In the genomic region with DNA sequence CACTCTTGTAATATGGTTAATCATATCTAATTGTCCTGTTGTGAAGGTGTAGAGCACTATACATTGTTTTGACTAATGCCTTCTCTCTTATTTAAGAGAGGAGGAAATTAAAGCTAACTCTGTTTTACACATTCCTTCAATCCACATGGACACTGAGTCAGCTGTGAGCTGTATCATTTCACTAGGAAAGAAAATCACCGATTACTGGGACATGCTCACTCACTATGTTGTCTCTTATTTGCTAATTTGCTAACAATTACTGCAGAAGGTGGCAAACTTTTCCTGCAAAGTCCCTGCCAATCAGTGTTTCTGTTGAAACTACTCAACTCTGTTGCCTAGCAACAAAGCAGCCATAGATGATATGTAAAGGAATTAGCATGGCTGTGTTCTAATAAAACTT, we compare ENCODE assay signal across 1 cellular context.
TF ChIP-seq lines count a peak whose summit lies in the region.

No MANE protein-coding gene starts in this region.

TF ChIP-seq in GM23338, 12 proteins besides CTCF, POLR2A, EP300 and RAD21 (continued from another document):
- TF ChIP-seq, protein P1, sequence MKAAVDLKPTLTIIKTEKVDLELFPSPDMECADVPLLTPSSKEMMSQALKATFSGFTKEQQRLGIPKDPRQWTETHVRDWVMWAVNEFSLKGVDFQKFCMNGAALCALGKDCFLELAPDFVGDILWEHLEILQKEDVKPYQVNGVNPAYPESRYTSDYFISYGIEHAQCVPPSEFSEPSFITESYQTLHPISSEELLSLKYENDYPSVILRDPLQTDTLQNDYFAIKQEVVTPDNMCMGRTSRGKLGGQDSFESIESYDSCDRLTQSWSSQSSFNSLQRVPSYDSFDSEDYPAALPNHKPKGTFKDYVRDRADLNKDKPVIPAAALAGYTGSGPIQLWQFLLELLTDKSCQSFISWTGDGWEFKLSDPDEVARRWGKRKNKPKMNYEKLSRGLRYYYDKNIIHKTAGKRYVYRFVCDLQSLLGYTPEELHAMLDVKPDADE (IDR thresholded peaks at IDR 0.05), result no peak
- no peak for TF ChIP-seq ZNF114 (CRISPR knock-in tag; IDR thresholded peaks at IDR 0.05)
- no peak for TF ChIP-seq EZH2 (IDR thresholded peaks at IDR 0.05; ENCODE audit: low read depth, unreplicated experiment)
- TF ChIP-seq POLR2AphosphoS5 (IDR thresholded peaks at IDR 0.05; ENCODE audit: low read depth), result no peak
